12 cellular contexts compared by ENCODE assay signal in the genomic region with DNA sequence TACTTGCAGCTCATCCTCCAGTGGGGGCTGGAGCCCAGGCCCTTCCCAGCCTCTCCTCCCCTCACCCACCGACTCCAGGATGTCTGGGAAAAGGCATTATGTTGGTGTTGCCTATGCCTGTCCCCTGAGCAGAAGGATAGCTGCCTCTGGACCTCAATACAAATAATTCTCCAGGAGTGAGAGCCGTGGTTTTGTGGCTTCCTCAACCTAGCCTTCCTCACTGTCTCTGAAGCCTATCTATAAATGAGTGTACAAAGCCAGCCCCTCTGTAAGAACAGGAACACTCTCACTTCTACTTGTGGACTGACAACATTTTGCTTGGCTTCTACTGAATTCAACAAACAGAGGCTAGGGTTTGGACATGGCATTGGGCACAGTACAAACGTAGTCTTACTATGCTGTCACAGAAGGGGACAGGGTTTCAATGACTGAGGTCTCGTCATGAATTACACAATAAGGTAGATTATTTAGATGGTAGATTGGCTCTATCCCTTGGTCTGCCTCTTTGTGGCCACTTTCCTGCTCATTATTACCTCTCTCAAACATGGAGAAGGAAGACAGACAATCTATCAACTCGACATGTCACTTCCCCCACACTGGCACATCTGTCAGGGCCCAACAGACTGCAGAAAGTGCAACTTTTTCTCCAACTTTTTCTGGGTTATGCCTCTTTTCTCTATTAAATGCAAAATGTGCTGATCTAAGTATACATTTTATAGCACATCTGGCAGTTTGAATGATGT.
DNase-seq lines count a peak whose midpoint lies in the region; ATAC-seq and TF ChIP-seq lines count a peak whose summit lies in the region.
"Had no signal": no experiment of that assay in that cellular context is flagged by ENCODE, and none has a peak within 500 bp of the region (broad histone marks: within the 10 kb centered on the region; RNA-seq: fewer than 3 reads in every experiment).

No MANE protein-coding gene starts in this region.

- no peaks in the 10 kb centered on the region for H3K27me3 ChIP-seq in GM06990 (replicated peaks; ENCODE audit: control insufficient read depth, insufficient read depth, low read length)
- no peaks in the 10 kb centered on the region for H3K27me3 ChIP-seq in colonic mucosa

- intact Hi-C loops in colonic mucosa (cut with DNase I): no loop called here
- intact Hi-C loops in head of caudate nucleus (cut with DNase I): no loop called here

- H3K4me3 ChIP-seq in GM06990 (replicated peaks; ENCODE audit: low read depth, low read length) (no peak overlapping the region), colonic mucosa (no peak overlapping the region)

- no peak overlapping the region for H3K27ac ChIP-seq in colonic mucosa

- no peaks in the 10 kb centered on the region; the same call in 1 of the 2 replicates for H3K36me3 ChIP-seq in GM06990 (ENCODE audit: control insufficient read depth, insufficient read depth, low read length)
- no peaks in the 10 kb centered on the region for H3K36me3 ChIP-seq in colonic mucosa

- H3K4me1 ChIP-seq in colonic mucosa: no peaks in the 10 kb centered on the region

- TF ChIP-seq CTCF in GM06990 (IDR thresholded peaks at IDR 0.05; ENCODE audit: insufficient read depth, low read length, poor library complexity, severe bottlenecking) (no peak), colonic mucosa (IDR thresholded peaks at IDR 0.05) (no peak)

- H3K9me3 ChIP-seq in colonic mucosa: no peaks in the 10 kb centered on the region

- no peak overlapping the region for H3K9ac ChIP-seq in colonic mucosa (ENCODE audit: low read depth in 2 of 2, low read length in 2 of 2)

- ATAC-seq in HG02870 (IDR thresholded peaks at IDR 0.05; ENCODE audit: unreplicated experiment) (peak; percentile 73), GM19035 (IDR thresholded peaks at IDR 0.05; ENCODE audit: unreplicated experiment) (no peak), GM21515 (IDR thresholded peaks at IDR 0.05; ENCODE audit: unreplicated experiment) (no peak)

- DNase-seq in GM06990 (ENCODE audit: extremely low read depth, insufficient read length) (peak; percentile 22), NOMO-1 treated with DMSO at 0.1 percent for 48 hours (lab: John Stamatoyannopoulos, UW; ENCODE audit: unreplicated experiment) (peak; percentile 7), left kidney (ENCODE audit: low read depth, low spot score) (peak; percentile 83), colonic mucosa (no peak), head of caudate nucleus (no peak)
- DNase-seq: activated CD4-positive, alpha-beta T cell treated with anti-CD3 and anti-CD28 coated beads, Interleukin-2, amount 50 U/mL, for 1 hour; amniotic stem cell; NCI-H1092 treated with DMSO at 0.1 percent for 48 hours; RPMI8226 had no signal

Comparison
In these comparisons a context has a peak if more than half of its experiments do, and no peak if none do; other contexts are left out.
1. DNase-seq: peak in GM06990 (single experiment), NOMO-1 treated with DMSO at 0.1 percent for 48 hours (single experiment) and left kidney (single experiment); none in colonic mucosa (single experiment) and head of caudate nucleus (0 of 42).